In the genomic region with DNA sequence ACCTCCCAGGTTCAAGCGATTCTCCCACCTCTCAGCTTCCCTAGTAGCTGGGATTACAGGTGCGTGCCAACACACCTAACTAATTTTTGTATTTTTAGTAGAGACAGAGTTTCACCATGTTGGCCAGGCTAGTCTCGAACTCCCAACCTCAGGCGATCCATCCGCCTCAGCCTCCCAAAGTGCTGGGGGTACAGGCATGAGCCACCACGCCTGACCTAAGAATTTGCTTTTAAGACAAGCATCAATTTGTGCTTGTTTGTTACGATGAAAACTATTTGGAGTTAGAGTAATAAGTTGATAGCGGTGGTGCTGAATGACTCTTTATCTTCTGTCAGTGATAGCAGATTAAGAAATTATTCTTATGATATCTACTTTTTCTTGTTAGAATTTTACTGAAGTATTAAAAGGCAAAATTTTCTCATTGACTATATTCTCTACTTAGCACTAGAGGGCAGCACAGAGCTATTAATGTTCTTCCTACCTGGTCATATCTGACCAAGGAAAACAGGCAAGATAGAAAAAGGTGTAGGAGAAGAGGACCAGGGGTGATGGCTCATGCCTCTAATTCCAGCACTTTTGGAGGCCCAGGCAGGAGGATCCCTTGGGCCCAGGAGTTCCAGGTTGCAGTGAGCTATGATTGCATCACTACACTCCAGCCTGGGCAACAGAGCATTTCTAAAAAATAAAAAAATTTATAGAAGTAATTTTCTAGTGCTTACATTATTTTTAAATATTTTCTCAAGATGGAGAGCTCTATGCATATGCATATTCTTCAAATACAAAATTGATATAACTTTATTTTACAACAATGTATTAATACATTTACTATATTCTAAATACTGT, we compare ENCODE assay signal across 9 cellular contexts. TPM values are rescaled to one million over a fixed set of nuclear protein-coding genes. Genes with fewer than 3 reads are reported as not detected.
DNase-seq lines count a peak whose midpoint lies in the region; ATAC-seq and TF ChIP-seq lines count a peak whose summit lies in the region.
"Had no signal": no experiment of that assay in that cellular context is flagged by ENCODE, and none has a peak within 500 bp of the region (broad histone marks: within the 10 kb centered on the region; RNA-seq: fewer than 3 reads in every experiment).

No MANE protein-coding gene starts in this region.

- CTCF ChIA-PET in activated CD8-positive, alpha-beta T cell treated with anti-CD3 and anti-CD28 coated beads for 36 hours (lab: Charles Lee) = interaction anchor here (0.6 to 4.2 kb wide), 27 partner anchors 8 to 521 kb away, joined by 3 to 48 read pairs (median 5); no protein-coding TSS in a partner anchor
- CTCF ChIA-PET in activated CD8-positive, alpha-beta T cell treated with anti-CD3 and anti-CD28 coated beads, Interleukin-2, amount 10 ng/mL, durations not matched to agents 7 days and 5 days (lab: Charles Lee) = interaction anchor here (0.6 to 6.1 kb wide), 25 partner anchors 8 to 521 kb away, joined by 3 to 62 read pairs (median 5); no protein-coding TSS in a partner anchor

- no peak for DNase-seq in activated CD8-positive, alpha-beta T cell treated with anti-CD3 and anti-CD28 coated beads for 36 hours
- no peak for DNase-seq in activated CD8-positive, alpha-beta T cell treated with anti-CD3 and anti-CD28 coated beads, Interleukin-2, amount 10 ng/mL, durations not matched to agents 7 days and 5 days
- DNase-seq in NCI-H2196 (lab: John Stamatoyannopoulos, UW; ENCODE audit: unreplicated experiment) (peak; percentile 56), left ventricle myocardium superior (no peak)
- DNase-seq in activated T-cell treated with anti-CD3 and anti-CD28 coated beads, Interleukin-2, amount 50 U/mL, for 72 hours = peak in 1 of 2 donors; percentile 24
- no peak for DNase-seq in stimulated activated naive CD8-positive, alpha-beta T cell treated with anti-CD3 and anti-CD28 coated beads, Interleukin-15, Interleukin-2, amounts not matched to agents 100 U/mL and 50 U/mL, for 24 hours
- no peak for DNase-seq in stimulated activated CD8-positive, alpha-beta memory T cell treated with anti-CD3 and anti-CD28 coated beads, Interleukin-4, amount 100 ng/mL, for 48 hours
- DNase-seq: activated naive CD8-positive, alpha-beta T cell treated with anti-CD3 and anti-CD28 coated beads, Interleukin-2, amount 10 ng/mL, durations not matched to agents 7 days and 5 days had no signal

- POLR2A ChIA-PET in activated CD8-positive, alpha-beta T cell treated with anti-CD3 and anti-CD28 coated beads for 36 hours (lab: Charles Lee) = interaction anchor here (0.6 kb wide), 1 partner anchor 60 kb away, joined by 3 read pairs; no protein-coding TSS in a partner anchor
- POLR2A ChIA-PET in activated CD8-positive, alpha-beta T cell treated with anti-CD3 and anti-CD28 coated beads, Interleukin-2, amount 10 ng/mL, durations not matched to agents 7 days and 5 days (lab: Charles Lee) = no interaction called here

- intact Hi-C loops in activated CD8-positive, alpha-beta T cell treated with anti-CD3 and anti-CD28 coated beads for 36 hours (cut with micrococcal nuclease) = loop anchor here (2.0 to 10.0 kb wide), 3 partner anchors 302 to 522 kb away; a partner anchor contains a TSS
- intact Hi-C loops in left ventricle myocardium superior (cut with micrococcal nuclease) = loop anchor here (2.0 kb wide), 1 partner anchor 356 kb away; no protein-coding TSS in a partner anchor

- H3K27me3 Mint-ChIP-seq in activated CD8-positive, alpha-beta T cell treated with anti-CD3 and anti-CD28 coated beads for 36 hours = no peaks in the 10 kb centered on the region
- H3K27me3 Mint-ChIP-seq in activated CD8-positive, alpha-beta T cell treated with anti-CD3 and anti-CD28 coated beads, Interleukin-2, amount 10 ng/mL, durations not matched to agents 7 days and 5 days (ENCODE audit: low read depth) = no peaks in the 10 kb centered on the region
- H3K27me3 Mint-ChIP-seq in activated T-cell treated with anti-CD3 and anti-CD28 coated beads, Interleukin-2, amount 50 U/mL, for 72 hours (ENCODE audit: low read depth) = no peaks in the 10 kb centered on the region
- H3K27me3 Mint-ChIP-seq: activated naive CD8-positive, alpha-beta T cell treated with anti-CD3 and anti-CD28 coated beads, Interleukin-2, amount 10 ng/mL, durations not matched to agents 7 days and 5 days had no signal

- H3K36me3 Mint-ChIP-seq in activated CD8-positive, alpha-beta T cell treated with anti-CD3 and anti-CD28 coated beads for 36 hours (ENCODE audit: low read depth) = peaks cover 3% of the 10 kb centered on the region
- no peaks in the 10 kb centered on the region for H3K36me3 Mint-ChIP-seq in activated CD8-positive, alpha-beta T cell treated with anti-CD3 and anti-CD28 coated beads, Interleukin-2, amount 10 ng/mL, durations not matched to agents 7 days and 5 days (ENCODE audit: low read depth)
- no peaks in the 10 kb centered on the region for H3K36me3 Mint-ChIP-seq in activated T-cell treated with anti-CD3 and anti-CD28 coated beads, Interleukin-2, amount 50 U/mL, for 72 hours (ENCODE audit: insufficient read depth in 2 of 2)

- no peaks in the 10 kb centered on the region for H3K9me3 Mint-ChIP-seq in activated CD8-positive, alpha-beta T cell treated with anti-CD3 and anti-CD28 coated beads for 36 hours
- H3K9me3 Mint-ChIP-seq in activated CD8-positive, alpha-beta T cell treated with anti-CD3 and anti-CD28 coated beads, Interleukin-2, amount 10 ng/mL, durations not matched to agents 7 days and 5 days (ENCODE audit: insufficient read depth) = no peaks in the 10 kb centered on the region
- H3K9me3 Mint-ChIP-seq in activated T-cell treated with anti-CD3 and anti-CD28 coated beads, Interleukin-2, amount 50 U/mL, for 72 hours = no peaks in the 10 kb centered on the region
- H3K9me3 Mint-ChIP-seq: activated naive CD8-positive, alpha-beta T cell treated with anti-CD3 and anti-CD28 coated beads, Interleukin-2, amount 10 ng/mL, durations not matched to agents 7 days and 5 days had no signal

- H3K4me3 Mint-ChIP-seq in activated CD8-positive, alpha-beta T cell treated with anti-CD3 and anti-CD28 coated beads for 36 hours = no peak overlapping the region
- no peak overlapping the region for H3K4me3 Mint-ChIP-seq in activated CD8-positive, alpha-beta T cell treated with anti-CD3 and anti-CD28 coated beads, Interleukin-2, amount 10 ng/mL, durations not matched to agents 7 days and 5 days
- no peak overlapping the region for H3K4me3 Mint-ChIP-seq in activated T-cell treated with anti-CD3 and anti-CD28 coated beads, Interleukin-2, amount 50 U/mL, for 72 hours
- H3K4me3 Mint-ChIP-seq: activated naive CD8-positive, alpha-beta T cell treated with anti-CD3 and anti-CD28 coated beads, Interleukin-2, amount 10 ng/mL, durations not matched to agents 7 days and 5 days had no signal

- TF ChIP-seq CTCF in activated CD8-positive, alpha-beta T cell treated with anti-CD3 and anti-CD28 coated beads for 36 hours (IDR thresholded peaks at IDR 0.05) = peak; percentile 70

- no peak for ATAC-seq in activated CD8-positive, alpha-beta T cell treated with anti-CD3 and anti-CD28 coated beads for 36 hours
- no peak for ATAC-seq in activated CD8-positive, alpha-beta T cell treated with anti-CD3 and anti-CD28 coated beads, Interleukin-2, amount 10 ng/mL, durations not matched to agents 7 days and 5 days
- ATAC-seq in HG02798 (IDR thresholded peaks at IDR 0.05; ENCODE audit: poor library complexity, unreplicated experiment) = peak; percentile 71
- ATAC-seq in activated T-cell treated with anti-CD3 and anti-CD28 coated beads, Interleukin-2, amount 50 U/mL, for 72 hours (replicated peaks in 1 of 2) = peak; percentile 47 to 50
- ATAC-seq in left ventricle myocardium superior = peak; percentile 44
- ATAC-seq in stimulated activated naive CD8-positive, alpha-beta T cell treated with anti-CD3 and anti-CD28 coated beads, Interleukin-15, Interleukin-2, amounts not matched to agents 100 U/mL and 50 U/mL, for 24 hours = peak; percentile 63

- H3K4me1 Mint-ChIP-seq in activated CD8-positive, alpha-beta T cell treated with anti-CD3 and anti-CD28 coated beads for 36 hours (ENCODE audit: low read depth) = no peaks in the 10 kb centered on the region
- no peaks in the 10 kb centered on the region for H3K4me1 Mint-ChIP-seq in activated CD8-positive, alpha-beta T cell treated with anti-CD3 and anti-CD28 coated beads, Interleukin-2, amount 10 ng/mL, durations not matched to agents 7 days and 5 days (ENCODE audit: low read depth)
- no peaks in the 10 kb centered on the region for H3K4me1 Mint-ChIP-seq in activated T-cell treated with anti-CD3 and anti-CD28 coated beads, Interleukin-2, amount 50 U/mL, for 72 hours (ENCODE audit: low read depth)
- H3K4me1 Mint-ChIP-seq: activated naive CD8-positive, alpha-beta T cell treated with anti-CD3 and anti-CD28 coated beads, Interleukin-2, amount 10 ng/mL, durations not matched to agents 7 days and 5 days had no signal

- no peak overlapping the region for H3K27ac Mint-ChIP-seq in activated CD8-positive, alpha-beta T cell treated with anti-CD3 and anti-CD28 coated beads for 36 hours
- H3K27ac Mint-ChIP-seq in activated CD8-positive, alpha-beta T cell treated with anti-CD3 and anti-CD28 coated beads, Interleukin-2, amount 10 ng/mL, durations not matched to agents 7 days and 5 days = no peak overlapping the region
- no peak overlapping the region for H3K27ac Mint-ChIP-seq in activated T-cell treated with anti-CD3 and anti-CD28 coated beads, Interleukin-2, amount 50 U/mL, for 72 hours
- H3K27ac Mint-ChIP-seq: activated naive CD8-positive, alpha-beta T cell treated with anti-CD3 and anti-CD28 coated beads, Interleukin-2, amount 10 ng/mL, durations not matched to agents 7 days and 5 days had no signal

RNA-seq across cellular contexts. Expression of a gene that starts 24.5 kb away (rescaled TPM):
- total RNA-seq in activated CD8-positive, alpha-beta T cell treated with anti-CD3 and anti-CD28 coated beads for 36 hours = 1 to 10 TPM; 4.8 to 6.4 TPM
- total RNA-seq in activated CD8-positive, alpha-beta T cell treated with anti-CD3 and anti-CD28 coated beads, Interleukin-2, amount 10 ng/mL, durations not matched to agents 7 days and 5 days = 1 to 10 TPM; 7.6 to 7.9 TPM
- total RNA-seq in activated T-cell treated with anti-CD3 and anti-CD28 coated beads, Interleukin-2, amount 50 U/mL, for 72 hours = 1 to 10 TPM; 6.3 to 6.4 TPM
- 5.2 TPM for total RNA-seq in left ventricle myocardium superior

RNA-seq across cellular contexts. Expression of a gene that starts 24.6 kb away (rescaled TPM):
- 10 to 100 TPM; 44.9 to 46.8 TPM for total RNA-seq in activated CD8-positive, alpha-beta T cell treated with anti-CD3 and anti-CD28 coated beads for 36 hours
- 10 to 100 TPM; 44.9 to 45.4 TPM for total RNA-seq in activated CD8-positive, alpha-beta T cell treated with anti-CD3 and anti-CD28 coated beads, Interleukin-2, amount 10 ng/mL, durations not matched to agents 7 days and 5 days
- total RNA-seq in activated T-cell treated with anti-CD3 and anti-CD28 coated beads, Interleukin-2, amount 50 U/mL, for 72 hours = 10 to 100 TPM; 52.1 to 52.7 TPM
- 67.6 TPM for total RNA-seq in left ventricle myocardium superior

Comparison
In these comparisons a context has a peak if more than half of its experiments do, and no peak if none do; other contexts are left out.
1. ATAC-seq: peak in HG02798 (single experiment), activated T-cell treated with anti-CD3 and anti-CD28 coated beads, Interleukin-2, amount 50 U/mL, for 72 hours (2 of 2), left ventricle myocardium superior (single experiment) and stimulated activated naive CD8-positive, alpha-beta T cell treated with anti-CD3 and anti-CD28 coated beads, Interleukin-15, Interleukin-2, amounts not matched to agents 100 U/mL and 50 U/mL, for 24 hours (single experiment); none in activated CD8-positive, alpha-beta T cell treated with anti-CD3 and anti-CD28 coated beads for 36 hours (single experiment) and activated CD8-positive, alpha-beta T cell treated with anti-CD3 and anti-CD28 coated beads, Interleukin-2, amount 10 ng/mL, durations not matched to agents 7 days and 5 days (single experiment).